In genomic region chr1:214850432-214851010, GRCh38 we compare ENCODE assay signal across 15 cellular contexts.
DNase-seq lines count a peak whose midpoint lies in the region; ATAC-seq and TF ChIP-seq lines count a peak whose summit lies in the region.
"Had no signal": no experiment of that assay in that cellular context is flagged by ENCODE, and none has a peak within 500 bp of the region (broad histone marks: within the 10 kb centered on the region; RNA-seq: fewer than 3 reads in every experiment).

No MANE protein-coding gene starts in this region.

- intact Hi-C loops in sciatic nerve (cut with DNase I): no loop called here

- TF ChIP-seq CTCF in fibroblast of mammary gland (conservative IDR thresholded peaks at IDR 0.05; ENCODE audit: control insufficient read depth, insufficient read depth, low read depth, low read length): no peak

- peak; percentile 55 for DNase-seq in ELR (ENCODE audit: low read depth)
- DNase-seq in RPMI7951 (ENCODE audit: low read depth): peak; percentile 68
- peak; percentile 59 for DNase-seq in fibroblast of mammary gland (ENCODE audit: low read depth)
- no peak for DNase-seq in sciatic nerve (ENCODE audit: low spot score)
- no peak for DNase-seq in NCI-H2081 treated with DMSO at 0.1 percent for 48 hours (lab: John Stamatoyannopoulos, UW)
- no peak for DNase-seq in activated CD4-positive, CD25-positive, alpha-beta regulatory T cell (lab: John Stamatoyannopoulos, UW)
- DNase-seq: C1 segment of cervical spinal cord, DMS 273 treated with DMSO at 0.1 percent for 48 hours, GF-D8, H9, NCI-H187, NCI-H226, NCI-H524 had no signal

- ATAC-seq in sciatic nerve (peak; percentile 74), HG02973 (IDR thresholded peaks at IDR 0.05; ENCODE audit: unreplicated experiment) (no peak)

- no peak overlapping the region for H3K4me3 ChIP-seq in fibroblast of mammary gland (ENCODE audit: control insufficient read depth, low read depth, low read length)
- H3K4me3 ChIP-seq: SJSA1 had no signal

Comparison
In these comparisons a context has a peak if more than half of its experiments do, and no peak if none do; other contexts are left out.
1. DNase-seq: peak in ELR (single experiment), RPMI7951 (single experiment) and fibroblast of mammary gland (single experiment); none in sciatic nerve (single experiment), NCI-H2081 treated with DMSO at 0.1 percent for 48 hours (single experiment) and activated CD4-positive, CD25-positive, alpha-beta regulatory T cell (0 of 4).